24 cellular contexts compared by ENCODE assay signal in genomic region chr9:129008986-129009583, GRCh38.
"Had no signal": no experiment of that assay in that cellular context is flagged by ENCODE, and none has a peak within 500 bp of the region (broad histone marks: within the 10 kb centered on the region; RNA-seq: fewer than 3 reads in every experiment).

No MANE protein-coding gene starts in this region.

- H3K36me3 Mint-ChIP-seq: naive B cell had no signal

- H3K9me3 Mint-ChIP-seq: activated T-cell treated with anti-CD3 and anti-CD28 coated beads, Interleukin-2, amount 50 U/mL, for 24 hours; activated T-helper 17 cell treated with anti-CD3 and anti-CD28 coated beads, Interleukin-2, amount 50 U/mL, for 72 hours; naive B cell; neural progenitor cell; T-cell; T-helper 2 cell treated with Interferon-gamma antibody and Interleukin-4, amounts not matched to agents 5 μg/mL and 100 μg/mL, for 36 hours; WTC11 had no signal

- H3K9me3 ChIP-seq: breast epithelium, heart left ventricle, thyroid gland had no signal

- H3K27ac ChIP-seq: heart left ventricle, neural progenitor cell, thyroid gland had no signal

- H3K4me3 ChIP-seq: breast epithelium, coronary artery, heart left ventricle, lung, neural progenitor cell, thyroid gland had no signal

- DNase-seq: activated CD4-positive, alpha-beta T cell treated with anti-CD3 and anti-CD28 coated beads for 36 hours; activated CD4-positive, alpha-beta T cell treated with anti-CD3 and anti-CD28 coated beads, Interleukin-2, amount 50 U/mL, for 4 hours; activated CD8-positive, alpha-beta memory T cell treated with anti-CD3 and anti-CD28 coated beads for 24 hours; activated CD8-positive, alpha-beta memory T cell treated with anti-CD3 and anti-CD28 coated beads, Interleukin-2, amount 50 U/mL, for 4 hours; activated naive CD4-positive, alpha-beta T cell; activated T-cell treated with anti-CD3 and anti-CD28 coated beads, Interleukin-2, amount 50 U/mL, for 24 hours; naive B cell; retina; stimulated activated CD4-positive, alpha-beta T cell treated with anti-CD3 and anti-CD28 coated beads, Interleukin-2, amount 100 ng/mL, for 48 hours; stimulated activated CD8-positive, alpha-beta memory T cell treated with anti-CD3 and anti-CD28 coated beads, Interleukin-4, amount 100 ng/mL, for 48 hours; stimulated activated naive CD4-positive, alpha-beta T cell treated with Interleukin-2 at 50 U/mL for 16 hours; T-cell; thyroid gland had no signal

- ATAC-seq: activated CD4-positive, alpha-beta T cell treated with anti-CD3 and anti-CD28 coated beads for 36 hours; activated T-helper 17 cell treated with anti-CD3 and anti-CD28 coated beads, Interleukin-2, amount 50 U/mL, for 72 hours; heart left ventricle; T-cell; WTC11 had no signal

- H3K27me3 ChIP-seq: breast epithelium, heart left ventricle, neural progenitor cell, thyroid gland had no signal

- H3K4me2 ChIP-seq: neural progenitor cell had no signal

- H3K36me3 ChIP-seq: neural progenitor cell had no signal

- H3K27me3 Mint-ChIP-seq: activated CD4-positive, alpha-beta T cell treated with anti-CD3 and anti-CD28 coated beads for 36 hours; activated naive CD8-positive, alpha-beta T cell; activated T-cell treated with anti-CD3 and anti-CD28 coated beads, Interleukin-2, amount 50 U/mL, for 24 hours; activated T-helper 17 cell treated with anti-CD3 and anti-CD28 coated beads, Interleukin-2, amount 50 U/mL, for 72 hours; naive B cell; progenitor cell of endocrine pancreas; T-cell had no signal

- H2AFZ ChIP-seq: neural progenitor cell had no signal

- H3K4me3 Mint-ChIP-seq: activated CD4-positive, alpha-beta T cell treated with anti-CD3 and anti-CD28 coated beads for 36 hours; activated naive CD8-positive, alpha-beta T cell; activated T-cell treated with anti-CD3 and anti-CD28 coated beads, Interleukin-2, amount 50 U/mL, for 24 hours; activated T-helper 17 cell treated with anti-CD3 and anti-CD28 coated beads, Interleukin-2, amount 50 U/mL, for 72 hours; naive B cell; neural progenitor cell; T-cell; T-helper 2 cell treated with Interferon-gamma antibody and Interleukin-4, amounts not matched to agents 5 μg/mL and 100 μg/mL, for 36 hours; WTC11 had no signal

- FAIRE-seq: keratinocyte had no signal

- H3K4me1 ChIP-seq: breast epithelium, neural progenitor cell, thyroid gland had no signal

- H3K9ac ChIP-seq: neural progenitor cell had no signal

- H3K27ac Mint-ChIP-seq: activated CD4-positive, alpha-beta T cell treated with anti-CD3 and anti-CD28 coated beads for 36 hours; activated naive CD8-positive, alpha-beta T cell; activated T-cell treated with anti-CD3 and anti-CD28 coated beads, Interleukin-2, amount 50 U/mL, for 24 hours; activated T-helper 17 cell treated with anti-CD3 and anti-CD28 coated beads, Interleukin-2, amount 50 U/mL, for 72 hours; naive B cell; neural progenitor cell; T-cell; T-helper 2 cell treated with Interferon-gamma antibody and Interleukin-4, amounts not matched to agents 5 μg/mL and 100 μg/mL, for 36 hours; WTC11 had no signal

- H3K4me1 Mint-ChIP-seq: activated CD4-positive, alpha-beta T cell treated with anti-CD3 and anti-CD28 coated beads for 36 hours; naive B cell; T-cell had no signal
